ENCODE assay signal across 1 cellular context in genomic region chr11:72352859-72353551, GRCh38.
TF ChIP-seq lines count a peak whose summit lies in the region.

No MANE protein-coding gene starts in this region.

TF ChIP-seq in HepG2, 621 proteins besides CTCF, POLR2A, EP300 and RAD21 (continued from another document):
- TF ChIP-seq ZBTB34 (CRISPR knock-in tag; IDR thresholded peaks at IDR 0.05) (no peak), ZNF329 (CRISPR knock-in tag; IDR thresholded peaks at IDR 0.05; ENCODE audit: low read depth) (no peak), PHF8 (CRISPR knock-in tag; IDR thresholded peaks at IDR 0.05) (no peak), DNMT3B (CRISPR knock-in tag; conservative IDR thresholded peaks at IDR 0.05) (no peak), ONECUT2 (CRISPR knock-in tag; IDR thresholded peaks at IDR 0.05) (no peak)
